ENCODE assay signal across 8 cellular contexts in genomic region chr1:208646431-208646830, GRCh38.
"Had no signal": no experiment of that assay in that cellular context is flagged by ENCODE, and none has a peak within 500 bp of the region (broad histone marks: within the 10 kb centered on the region; RNA-seq: fewer than 3 reads in every experiment).

No MANE protein-coding gene starts in this region.

- H3K9me3 Mint-ChIP-seq: H9, HFFc6 had no signal

- H3K27ac ChIP-seq: GM23248, HL-60 had no signal

- H3K36me3 Mint-ChIP-seq: IgD-negative memory B cell had no signal

- DNase-seq: GM23248, H9, HCEC 1CT, HFFc6, KG1 had no signal

- ATAC-seq: HepG2 had no signal

- H3K27ac Mint-ChIP-seq: H9, HFFc6, IgD-negative memory B cell had no signal

- H3K4me3 Mint-ChIP-seq: H9, HFFc6, IgD-negative memory B cell had no signal

- H3K4me3 ChIP-seq: GM23248 had no signal

- H3K4me1 Mint-ChIP-seq: IgD-negative memory B cell had no signal
